9 cellular contexts compared by ENCODE assay signal in genomic region chr17:7839199-7839889, GRCh38. TPM values are rescaled to one million over a fixed set of nuclear protein-coding genes. Genes with fewer than 3 reads are reported as not detected.
DNase-seq lines count a peak whose midpoint lies in the region; ATAC-seq, FAIRE-seq and TF ChIP-seq lines count a peak whose summit lies in the region.
"Had no signal": no experiment of that assay in that cellular context is flagged by ENCODE, and none has a peak within 500 bp of the region (broad histone marks: within the 10 kb centered on the region; RNA-seq: fewer than 3 reads in every experiment).

No MANE protein-coding gene starts in this region.

- no peak for TF ChIP-seq EP300 in GM12878 (IDR thresholded peaks at IDR 0.05; ENCODE audit: borderline replicate concordance in 1 of 2, control insufficient read depth in 1 of 2, low read depth in 2 of 2, low read length in 2 of 2)

- intact Hi-C loops in heart left ventricle (cut with DNase I) = loop anchor here in 2 of 10 donors (5.0 kb wide), 2 partner anchors 152 to 298 kb away; partner anchors contain the start of genes TP53 (in 1 of the 2) and WRAP53 (in 1 of the 2)
- intact Hi-C loops in left cardiac atrium (cut with DNase I) = no loop called here
- intact Hi-C loops in GM12878 (cut with micrococcal nuclease; ENCODE audit: unreplicated experiment) = no loop called here

- CTCF ChIA-PET in GM12878 (lab: Yijun Ruan, JAX) = interaction anchor here (1.0 to 2.5 kb wide), 4 partner anchors 9 to 96 kb away, joined by 3 to 9 read pairs (median 8); partner anchors contain the start of gene NAA38

- SMC1A ChIA-PET in GM12878 (lab: Charles Lee; ENCODE audit: uncharacterized antibody, unreplicated experiment) = interaction anchor here (1.0 to 1.5 kb wide), 3 partner anchors 12 to 153 kb away, joined by 3 to 4 read pairs (median 3); partner anchors contain the start of genes CYB5D1 and NAA38

- peak overlapping the region; percentile 69 for H3K4me2 ChIP-seq in GM12878 (ENCODE audit: control insufficient read depth, insufficient read depth)

- RAD21 ChIA-PET in GM12878 (lab: Charles Lee; ENCODE audit: unreplicated experiment) = interaction anchor here (1.3 kb wide), 1 partner anchor 18 kb away, joined by 6 read pairs; the partner anchor contains the start of gene NAA38

- H3K9me3 Mint-ChIP-seq in mesothelial cell of epicardium = no peaks in the 10 kb centered on the region

- H3K4me1 ChIP-seq in heart left ventricle (peaks cover 5 to 81% (median 48%) of the 10 kb centered on the region in 12 donors), GM12878 (ENCODE audit: control insufficient read depth, insufficient read depth, low read length) (peaks cover 33% of the 10 kb centered on the region)

- no peak for ATAC-seq in heart left ventricle
- ATAC-seq in left cardiac atrium = no peak
- ATAC-seq in GM12878 = no peak
- no peak for ATAC-seq in GM19351 (IDR thresholded peaks at IDR 0.05; ENCODE audit: unreplicated experiment)
- no peak for ATAC-seq in GM21526 (IDR thresholded peaks at IDR 0.05; ENCODE audit: low FRiP score, unreplicated experiment)

- H3K9ac ChIP-seq in GM12878 (ENCODE audit: control insufficient read depth, insufficient read depth, low read length) = no peak overlapping the region; the same call in 1 of the 2 replicates

- POLR2A ChIA-PET in GM12878 (lab: Charles Lee) = interaction anchor here (0.7 to 0.8 kb wide), 2 partner anchors 117 to 152 kb away, joined by 3 read pairs; partner anchors contain the start of gene TP53

- H2AFZ ChIP-seq in GM12878 (ENCODE audit: control insufficient read depth, low read depth, low read length) = no peak overlapping the region

- peak overlapping the region in 2 of 12 donors; percentile 6 to 35 for H3K4me3 ChIP-seq in heart left ventricle
- peak overlapping the region; percentile 41; the same call in 1 of the 2 replicates for H3K4me3 ChIP-seq in GM12878

- peaks cover 56% of the 10 kb centered on the region for H3K79me2 ChIP-seq in GM12878 (ENCODE audit: control insufficient read depth, insufficient read depth, low read length)

- no peaks in the 10 kb centered on the region; the same call in 1 of the 2 replicates for H4K20me1 ChIP-seq in GM12878 (ENCODE audit: control insufficient read depth, insufficient read depth)

- H3K9me3 ChIP-seq in heart left ventricle = no peaks in the 10 kb centered on the region
- H3K9me3 ChIP-seq in GM12878 (replicated peaks; ENCODE audit: control insufficient read depth, insufficient read depth, low read length) = no peaks in the 10 kb centered on the region

- WGBS in heart left ventricle, 4 donors = 58 to 68% (median 62%) methylated on average over 6 of the region's 6 CpGs
- WGBS in GM12878 (ENCODE audit: insufficient coverage, insufficient replicate concordance, low lambda C conversion rate, missing lambda C conversion rate) = 71% methylated on average over 6 of the region's 6 CpGs

- no peak for FAIRE-seq in GM12878 (lab: Jason Lieb, UNC)
- no peak for FAIRE-seq in GM12891 (lab: Jason Lieb, UNC)

- H3K4me1 Mint-ChIP-seq in mesothelial cell of epicardium = peaks cover 60% of the 10 kb centered on the region

- no peaks in the 10 kb centered on the region for H3K27me3 ChIP-seq in heart left ventricle
- H3K27me3 ChIP-seq in GM12878 (replicated peaks in 1 of 2; ENCODE audit: control insufficient read depth in 2 of 2, insufficient read depth in 2 of 2, low read length in 1 of 2) = no peaks in the 10 kb centered on the region

- H3K36me3 ChIP-seq in heart left ventricle (peaks cover 0 to 12% (median 4%) of the 10 kb centered on the region in 9 donors), GM12878 (ENCODE audit: control insufficient read depth in 2 of 2, insufficient read depth in 2 of 2, low read length in 1 of 2) (peaks cover 0 to 5% of the 10 kb centered on the region in 2 experiments; a peak in 1 of 4 replicates)

- peak overlapping the region; percentile 96 for H3K4me3 Mint-ChIP-seq in mesothelial cell of epicardium

- no peak for TF ChIP-seq RAD21 in GM12878 (IDR thresholded peaks at IDR 0.05; ENCODE audit: insufficient read depth, low read depth, low read length)

- H3K27ac Mint-ChIP-seq in mesothelial cell of epicardium = peak overlapping the region; percentile 98

- TF ChIP-seq POLR2A in heart left ventricle (IDR thresholded peaks at IDR 0.05) (no peak), GM12878 (IDR thresholded peaks at IDR 0.05; ENCODE audit: low read depth, low read length) (no peak), GM12891 (IDR thresholded peaks at IDR 0.05; ENCODE audit: low read depth, low read length) (no peak)

- H3K27me3 Mint-ChIP-seq in mesothelial cell of epicardium (ENCODE audit: low read depth) = no peaks in the 10 kb centered on the region

- H3K27ac ChIP-seq in heart left ventricle = peak overlapping the region in 8 of 12 donors; percentile 22 to 99 (median 51)
- H3K27ac ChIP-seq in GM12878 (ENCODE audit: control insufficient read depth, insufficient read depth) = no peak overlapping the region

- BruUV-seq in GM12878 (replicated peaks; lab: Mats Ljungman, UMichigan) = no TSS peak

- H3K36me3 Mint-ChIP-seq in mesothelial cell of epicardium = peaks cover 4% of the 10 kb centered on the region

- DNase-seq in heart left ventricle = peak in 1 of 5 donors; percentile 29
- no peak for DNase-seq in left cardiac atrium
- no peak for DNase-seq in GM12878 (ENCODE audit: low read depth, low spot score)
- no peak for DNase-seq in mesothelial cell of epicardium (ENCODE audit: low spot score in 2 of 2, unreplicated experiment in 2 of 2)
- DNase-seq in GM12891 (ENCODE audit: insufficient read length, low spot score) = no peak
- DNase-seq in stimulated activated CD4-positive, alpha-beta T cell treated with anti-CD3 and anti-CD28 coated beads, Interleukin-1b, Interleukin-23, amount 100 ng/mL, for 48 hours = no peak
- DNase-seq: NCI-H1092 had no signal

- no peak for TF ChIP-seq CTCF in heart left ventricle (IDR thresholded peaks at IDR 0.05)
- no peak for TF ChIP-seq CTCF in GM12878 (IDR thresholded peaks at IDR 0.05 in 2 of 3, conservative IDR thresholded peaks at IDR 0.05 in 1 of 3; ENCODE audit: control insufficient read depth in 2 of 3, extremely low read depth in 1 of 3, insufficient read depth in 1 of 3, low read depth in 3 of 3, low read length in 3 of 3)
- TF ChIP-seq CTCF in mesothelial cell of epicardium (IDR thresholded peaks at IDR 0.05; ENCODE audit: unreplicated experiment) = no peak

- in situ Hi-C loops in GM12878 (cut with MboI) = no loop called here

RNA-seq across cellular contexts. Expression of gene KDM6B, which starts 5.3 kb away (rescaled TPM):
- total RNA-seq in heart left ventricle = 10 to 100 TPM in 8 of 9 donors, 1 to 10 TPM in 1; 7.4 to 29.3 (median 24.8) TPM
- 10 to 100 TPM; 11.6 to 14.4 TPM for polyA plus RNA-seq in heart left ventricle
- 10 to 100 TPM; 24.2 to 31.7 TPM for total RNA-seq in left cardiac atrium
- 30.6 and 36.2 TPM in 2 replicates for total RNA-seq in GM12878 (2013; cell fraction: nucleolus; rRNA removed)
- 1.2 and 9.8 TPM in 2 replicates for total RNA-seq in GM12878 (2014; rRNA removed)
- 1.7 and 6.3 TPM in 2 replicates for total RNA-seq in GM12878 (2014; rRNA removed; fragmentation: Illumina TruSeq; extraction: Trizol)
- total RNA-seq in GM12878 (2021) = 19.7 and 21.4 TPM in 2 replicates
- polyA plus RNA-seq in GM12878 (2011; ENCODE audit: low read depth) = 2.1 TPM
- polyA plus RNA-seq in GM12878 (2011; rRNA removed) = 1.3 and 2.4 TPM in 2 replicates
- 1.3 and 1.6 TPM in 2 replicates for polyA plus RNA-seq in GM12878 (2011; cell fraction: cytosol; rRNA removed)
- polyA plus RNA-seq in GM12878 (2011; cell fraction: nucleus; rRNA removed) = 16.6 and 37.4 TPM in 2 replicates
- polyA plus RNA-seq in GM12878 (2012) = 12.8 and 15.1 TPM in 2 replicates
- 0.92 and 2.1 TPM in 2 replicates for polyA plus RNA-seq in GM12878 (2014; fragmentation: Illumina TruSeq; extraction: Trizol)
- polyA plus RNA-seq in GM12878 (2014; fragmentation: Nextera tagmentation; extraction: Ambion mirVana) = under 1 TPM; 0.05 to 0.07 TPM
- polyA plus RNA-seq in GM12878 (2014; rRNA removed) = 4.4 and 33.5 TPM in 2 replicates
- 1 to 10 TPM in 1 of 2 experiments, under 1 TPM in 1; 0.91 to 1.7 TPM for polyA plus RNA-seq in GM12878 (2016; fragmentation: Nextera tagmentation; extraction: Ambion mirVana)
- 11.1 and 16.4 TPM in 2 replicates for polyA minus RNA-seq in GM12878 (2011; rRNA and poly(A)+ RNA removed)
- polyA minus RNA-seq in GM12878 (2011; cell fraction: cytosol; rRNA and poly(A)+ RNA removed) = 4.5 and 4.7 TPM in 2 replicates
- polyA minus RNA-seq in GM12878 (2011; cell fraction: nucleus; rRNA and poly(A)+ RNA removed) = 28.2 and 41.9 TPM in 2 replicates
- total RNA-seq in mesothelial cell of epicardium = 88.4 to 96.3 TPM (median 94.4 TPM) in 3 replicates
- polyA plus RNA-seq in GM12891 (2012; ENCODE audit: low read depth, missing spikeins) = 13.5 TPM

RNA-seq across cellular contexts. Expression of gene TMEM88, which starts 15.5 kb away (rescaled TPM):
- total RNA-seq in heart left ventricle = 100 to 1,000 TPM in 1 of 9 donors, 10 to 100 TPM in 8; 16.7 to 130 (median 27.0) TPM
- polyA plus RNA-seq in heart left ventricle = 100 to 1,000 TPM in 1 of 2 donors, 10 to 100 TPM in 1; 97.7 to 112 TPM
- 10 to 100 TPM; 32.5 to 33.6 TPM for total RNA-seq in left cardiac atrium
- total RNA-seq in GM12878 (2013; cell fraction: nucleolus; rRNA removed) = 3.8 and 4.1 TPM in 2 replicates
- total RNA-seq in GM12878 (2014; rRNA removed) = 0.16 and 0.62 TPM in 2 replicates
- total RNA-seq in GM12878 (2014; rRNA removed; fragmentation: Illumina TruSeq; extraction: Trizol) = 0.28 TPM in 1 of 2 replicates, not detected in the other
- total RNA-seq in GM12878 (2021) = 0.69 and 1.1 TPM in 2 replicates
- not detected for polyA plus RNA-seq in GM12878 (2011; ENCODE audit: low read depth)
- polyA plus RNA-seq in GM12878 (2011; rRNA removed) = 0.20 TPM in 1 of 2 replicates, not detected in the other
- polyA plus RNA-seq in GM12878 (2011; cell fraction: cytosol; rRNA removed) = 0.17 and 0.27 TPM in 2 replicates
- 3.4 and 5.0 TPM in 2 replicates for polyA plus RNA-seq in GM12878 (2011; cell fraction: nucleus; rRNA removed)
- polyA plus RNA-seq in GM12878 (2012) = 1.2 TPM in 2 replicates
- 0.21 TPM in 1 of 2 replicates, not detected in the other for polyA plus RNA-seq in GM12878 (2014; fragmentation: Illumina TruSeq; extraction: Trizol)
- not detected for polyA plus RNA-seq in GM12878 (2014; fragmentation: Nextera tagmentation; extraction: Ambion mirVana)
- 0.22 and 2.2 TPM in 2 replicates for polyA plus RNA-seq in GM12878 (2014; rRNA removed)
- under 1 TPM in 1 of 2 experiments, not detected in 1; 0.24 TPM for polyA plus RNA-seq in GM12878 (2016; fragmentation: Nextera tagmentation; extraction: Ambion mirVana)
- polyA minus RNA-seq in GM12878 (2011; rRNA and poly(A)+ RNA removed) = not detected in 2 replicates
- polyA minus RNA-seq in GM12878 (2011; cell fraction: cytosol; rRNA and poly(A)+ RNA removed) = not detected in 2 replicates
- 0.97 and 1.9 TPM in 2 replicates for polyA minus RNA-seq in GM12878 (2011; cell fraction: nucleus; rRNA and poly(A)+ RNA removed)
- total RNA-seq in mesothelial cell of epicardium = 12.3 to 15.4 TPM (median 15.2 TPM) in 3 replicates
- 1.1 TPM for polyA plus RNA-seq in GM12891 (2012; ENCODE audit: low read depth, missing spikeins)

RNA-seq across cellular contexts. Expression of gene NAA38, which starts 18.0 kb away (rescaled TPM):
- 100 to 1,000 TPM in 1 of 9 donors, 10 to 100 TPM in 8; 60.9 to 141 (median 72.4) TPM for total RNA-seq in heart left ventricle
- 100 to 1,000 TPM in 1 of 2 donors, 10 to 100 TPM in 1; 75.2 to 179 TPM for polyA plus RNA-seq in heart left ventricle
- total RNA-seq in left cardiac atrium = 10 to 100 TPM; 66.9 to 83.1 TPM
- 5.1 and 8.1 TPM in 2 replicates for total RNA-seq in GM12878 (2013; cell fraction: nucleolus; rRNA removed)
- total RNA-seq in GM12878 (2014; rRNA removed) = 197 and 248 TPM in 2 replicates
- total RNA-seq in GM12878 (2014; rRNA removed; fragmentation: Illumina TruSeq; extraction: Trizol) = 98.5 and 108 TPM in 2 replicates
- 112 and 116 TPM in 2 replicates for total RNA-seq in GM12878 (2021)
- 18.5 TPM for polyA plus RNA-seq in GM12878 (2011; ENCODE audit: low read depth)
- polyA plus RNA-seq in GM12878 (2011; rRNA removed) = 28.4 and 82.1 TPM in 2 replicates
- 113 and 206 TPM in 2 replicates for polyA plus RNA-seq in GM12878 (2011; cell fraction: cytosol; rRNA removed)
- polyA plus RNA-seq in GM12878 (2011; cell fraction: nucleus; rRNA removed) = 131 and 137 TPM in 2 replicates
- polyA plus RNA-seq in GM12878 (2012) = 83.2 and 107 TPM in 2 replicates
- 2.7 and 31.5 TPM in 2 replicates for polyA plus RNA-seq in GM12878 (2014; fragmentation: Illumina TruSeq; extraction: Trizol)
- 100 to 1,000 TPM; 206 to 231 TPM for polyA plus RNA-seq in GM12878 (2014; fragmentation: Nextera tagmentation; extraction: Ambion mirVana)
- 223 and 292 TPM in 2 replicates for polyA plus RNA-seq in GM12878 (2014; rRNA removed)
- polyA plus RNA-seq in GM12878 (2016; fragmentation: Nextera tagmentation; extraction: Ambion mirVana) = 100 to 1,000 TPM; 323 to 337 TPM
- polyA minus RNA-seq in GM12878 (2011; rRNA and poly(A)+ RNA removed) = 15.4 and 31.2 TPM in 2 replicates
- polyA minus RNA-seq in GM12878 (2011; cell fraction: cytosol; rRNA and poly(A)+ RNA removed) = 64.1 and 73.8 TPM in 2 replicates
- polyA minus RNA-seq in GM12878 (2011; cell fraction: nucleus; rRNA and poly(A)+ RNA removed) = 21.2 and 34.0 TPM in 2 replicates
- total RNA-seq in mesothelial cell of epicardium = 63.9 to 67.2 TPM (median 66.4 TPM) in 3 replicates
- polyA plus RNA-seq in GM12891 (2012; ENCODE audit: low read depth, missing spikeins) = 137 TPM

RNA-seq across cellular contexts. Expression of gene CYB5D1, which starts 18.5 kb away (rescaled TPM):
- total RNA-seq in heart left ventricle (10 to 100 TPM in 8 of 9 donors, 1 to 10 TPM in 1; 9.3 to 20.4 (median 16.6) TPM), left cardiac atrium (10 to 100 TPM; 15.6 to 17.1 TPM), GM12878 (2014; rRNA removed) (6.8 and 8.4 TPM in 2 replicates), GM12878 (2014; rRNA removed; fragmentation: Illumina TruSeq; extraction: Trizol) (5.8 and 6.6 TPM in 2 replicates), GM12878 (2021) (7.7 and 7.9 TPM in 2 replicates), mesothelial cell of epicardium (12.5 to 13.0 TPM (median 13.0 TPM) in 3 replicates)
- polyA plus RNA-seq in heart left ventricle (10 to 100 TPM; 11.7 to 15.5 TPM), GM12878 (2011; rRNA removed) (6.1 and 7.3 TPM in 2 replicates), GM12878 (2014; fragmentation: Illumina TruSeq; extraction: Trizol) (8.7 and 10.7 TPM in 2 replicates), GM12878 (2014; fragmentation: Nextera tagmentation; extraction: Ambion mirVana) (1 to 10 TPM; 1.6 TPM), GM12878 (2014; rRNA removed) (6.9 and 8.1 TPM in 2 replicates), GM12878 (2016; fragmentation: Nextera tagmentation; extraction: Ambion mirVana) (1 to 10 TPM; 4.3 to 5.0 TPM)
- 6.3 and 10.0 TPM in 2 replicates for total RNA-seq in GM12878 (2013; cell fraction: nucleolus; rRNA removed)
- 2.1 TPM for polyA plus RNA-seq in GM12878 (2011; ENCODE audit: low read depth)
- polyA plus RNA-seq in GM12878 (2011; cell fraction: cytosol; rRNA removed) = 5.0 and 6.7 TPM in 2 replicates
- polyA plus RNA-seq in GM12878 (2011; cell fraction: nucleus; rRNA removed) = 3.3 and 4.2 TPM in 2 replicates
- polyA plus RNA-seq in GM12878 (2012) = 4.1 and 5.5 TPM in 2 replicates
- 3.7 and 6.3 TPM in 2 replicates for polyA minus RNA-seq in GM12878 (2011; rRNA and poly(A)+ RNA removed)
- 1.6 and 2.4 TPM in 2 replicates for polyA minus RNA-seq in GM12878 (2011; cell fraction: cytosol; rRNA and poly(A)+ RNA removed)
- polyA minus RNA-seq in GM12878 (2011; cell fraction: nucleus; rRNA and poly(A)+ RNA removed) = 3.1 and 11.2 TPM in 2 replicates
- 3.7 TPM for polyA plus RNA-seq in GM12891 (2012; ENCODE audit: low read depth, missing spikeins)

RNA-seq across cellular contexts. Expression of gene CHD3, which starts 49.2 kb away (rescaled TPM):
- 10 to 100 TPM in 6 of 9 donors, 1 to 10 TPM in 3; 6.7 to 30.6 (median 13.6) TPM for total RNA-seq in heart left ventricle
- polyA plus RNA-seq in heart left ventricle = 10 to 100 TPM; 17.5 to 17.9 TPM
- 10 to 100 TPM; 24.9 to 32.9 TPM for total RNA-seq in left cardiac atrium
- total RNA-seq in GM12878 (2013; cell fraction: nucleolus; rRNA removed) = 85.9 and 102 TPM in 2 replicates
- 53.9 and 58.8 TPM in 2 replicates for total RNA-seq in GM12878 (2014; rRNA removed)
- total RNA-seq in GM12878 (2014; rRNA removed; fragmentation: Illumina TruSeq; extraction: Trizol) = 36.8 and 37.4 TPM in 2 replicates
- 77.5 and 86.8 TPM in 2 replicates for total RNA-seq in GM12878 (2021)
- polyA plus RNA-seq in GM12878 (2011; ENCODE audit: low read depth) = 32.2 TPM
- polyA plus RNA-seq in GM12878 (2011; rRNA removed) = 32.2 and 40.8 TPM in 2 replicates
- 54.9 and 68.6 TPM in 2 replicates for polyA plus RNA-seq in GM12878 (2011; cell fraction: cytosol; rRNA removed)
- polyA plus RNA-seq in GM12878 (2011; cell fraction: nucleus; rRNA removed) = 210 and 271 TPM in 2 replicates
- polyA plus RNA-seq in GM12878 (2012) = 61.0 and 78.0 TPM in 2 replicates
- polyA plus RNA-seq in GM12878 (2014; fragmentation: Illumina TruSeq; extraction: Trizol) = 53.9 and 56.1 TPM in 2 replicates
- polyA plus RNA-seq in GM12878 (2014; fragmentation: Nextera tagmentation; extraction: Ambion mirVana) = 1 to 10 TPM; 1.4 to 3.3 TPM
- 55.1 and 69.0 TPM in 2 replicates for polyA plus RNA-seq in GM12878 (2014; rRNA removed)
- polyA plus RNA-seq in GM12878 (2016; fragmentation: Nextera tagmentation; extraction: Ambion mirVana) = 10 to 100 TPM; 13.2 to 14.4 TPM
- 62.9 and 77.4 TPM in 2 replicates for polyA minus RNA-seq in GM12878 (2011; rRNA and poly(A)+ RNA removed)
- polyA minus RNA-seq in GM12878 (2011; cell fraction: cytosol; rRNA and poly(A)+ RNA removed) = 29.1 and 43.7 TPM in 2 replicates
- 36.8 and 69.3 TPM in 2 replicates for polyA minus RNA-seq in GM12878 (2011; cell fraction: nucleus; rRNA and poly(A)+ RNA removed)
- 333 to 339 TPM (median 337 TPM) in 3 replicates for total RNA-seq in mesothelial cell of epicardium
- 76.4 TPM for polyA plus RNA-seq in GM12891 (2012; ENCODE audit: low read depth, missing spikeins)
